11 cellular contexts compared by ENCODE assay signal in the genomic region with DNA sequence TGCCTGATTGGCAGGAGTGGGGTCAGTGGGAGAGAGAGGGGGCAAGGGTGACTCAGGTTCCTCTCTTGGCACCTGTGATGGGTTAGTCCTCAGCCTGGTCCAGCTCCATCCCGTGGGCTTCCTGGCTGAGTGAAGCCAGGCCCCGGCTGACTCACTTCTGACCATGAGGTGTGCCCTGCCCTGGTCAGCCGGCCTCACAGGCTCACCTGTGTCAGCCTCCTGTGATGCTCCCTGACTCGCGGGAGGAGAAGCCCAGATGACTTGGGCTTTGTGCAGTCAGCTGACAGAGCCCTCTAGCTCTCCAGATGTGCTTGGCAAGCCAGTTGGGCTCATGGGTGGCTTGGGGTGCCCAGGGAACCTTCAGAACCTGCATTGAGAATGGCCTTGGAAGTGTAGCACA. TPM values are rescaled to one million over a fixed set of nuclear protein-coding genes. Genes with fewer than 3 reads are reported as not detected.
DNase-seq lines count a peak whose midpoint lies in the region; ATAC-seq and TF ChIP-seq lines count a peak whose summit lies in the region.
"Had no signal": no experiment of that assay in that cellular context is flagged by ENCODE, and none has a peak within 500 bp of the region (broad histone marks: within the 10 kb centered on the region; RNA-seq: fewer than 3 reads in every experiment).

No MANE protein-coding gene starts in this region.

- TF ChIP-seq POLR2A in uterus (IDR thresholded peaks at IDR 0.05): no peak

- no peaks in the 10 kb centered on the region for H3K36me3 ChIP-seq in CD4-positive, CD25-positive, alpha-beta regulatory T cell (ENCODE audit: control insufficient read depth, insufficient read depth, low read length)
- H3K36me3 ChIP-seq in uterus: no peaks in the 10 kb centered on the region

- H3K9me3 ChIP-seq in CD4-positive, CD25-positive, alpha-beta regulatory T cell (ENCODE audit: control insufficient read depth in 2 of 2, low read length in 2 of 2): no peaks in the 10 kb centered on the region
- H3K9me3 ChIP-seq in uterus: no peaks in the 10 kb centered on the region

- H3K4me1 Mint-ChIP-seq in CD4-positive, CD25-positive, alpha-beta regulatory T cell: peaks cover 7 to 24% (median 18%) of the 10 kb centered on the region in 4 donors
- H3K4me1 Mint-ChIP-seq in IgD-negative memory B cell: peaks cover 7 to 14% (median 8%) of the 10 kb centered on the region in 3 donors

- H3K4me3 Mint-ChIP-seq in CD4-positive, CD25-positive, alpha-beta regulatory T cell: no peak overlapping the region
- no peak overlapping the region for H3K4me3 Mint-ChIP-seq in IgD-negative memory B cell

- no peaks in the 10 kb centered on the region for H3K27me3 ChIP-seq in CD4-positive, CD25-positive, alpha-beta regulatory T cell (ENCODE audit: control insufficient read depth, insufficient read depth, low read length)
- no peaks in the 10 kb centered on the region for H3K27me3 ChIP-seq in uterus

- no peak for TF ChIP-seq CTCF in fibroblast of mammary gland (conservative IDR thresholded peaks at IDR 0.05; ENCODE audit: control insufficient read depth, insufficient read depth, low read depth, low read length)
- TF ChIP-seq CTCF in uterus (IDR thresholded peaks at IDR 0.05): no peak

- ATAC-seq in CD4-positive, CD25-positive, alpha-beta regulatory T cell (ENCODE audit: low read depth in 2 of 2): peak in 1 of 2 donors; percentile 16
- ATAC-seq in GM19372 (IDR thresholded peaks at IDR 0.05; ENCODE audit: low read depth, unreplicated experiment): peak; percentile 13
- no peak for ATAC-seq in HG03521 (IDR thresholded peaks at IDR 0.05; ENCODE audit: unreplicated experiment)
- ATAC-seq: left lobe of liver had no signal

- peaks cover 0 to 3% (median 0%) of the 10 kb centered on the region in 7 donors for H3K9me3 Mint-ChIP-seq in CD4-positive, CD25-positive, alpha-beta regulatory T cell
- H3K9me3 Mint-ChIP-seq in IgD-negative memory B cell: no peaks in the 10 kb centered on the region

- no peaks in the 10 kb centered on the region for H3K36me3 Mint-ChIP-seq in CD4-positive, CD25-positive, alpha-beta regulatory T cell
- peaks cover under 1% of the 10 kb centered on the region for H3K36me3 Mint-ChIP-seq in IgD-negative memory B cell

- H3K27ac Mint-ChIP-seq in CD4-positive, CD25-positive, alpha-beta regulatory T cell: peak overlapping the region; percentile 14 to 76 (median 41)
- H3K27ac Mint-ChIP-seq in IgD-negative memory B cell: peak overlapping the region in 2 of 3 donors; percentile 37 to 86

- peaks cover 5% of the 10 kb centered on the region for H3K27me3 Mint-ChIP-seq in CD4-positive, CD25-positive, alpha-beta regulatory T cell
- no peaks in the 10 kb centered on the region for H3K27me3 Mint-ChIP-seq in IgD-negative memory B cell

- intact Hi-C loops in uterus (cut with DNase I; ENCODE audit: low total_unique reads): no loop called here

- DNase-seq in CD4-positive, CD25-positive, alpha-beta regulatory T cell: no peak
- DNase-seq in fibroblast of mammary gland (ENCODE audit: low read depth) (peak; percentile 30), AG08395 (ENCODE audit: low spot score) (no peak), uterus (no peak), dermis blood vessel endothelial cell (no peak)
- DNase-seq: NCI-H2227 treated with DMSO at 0.1 percent for 48 hours, retina had no signal

- H3K4me3 ChIP-seq in CD4-positive, CD25-positive, alpha-beta regulatory T cell (ENCODE audit: low read depth, low read length): no peak overlapping the region
- H3K4me3 ChIP-seq in fibroblast of mammary gland (ENCODE audit: control insufficient read depth, low read depth, low read length) (no peak overlapping the region), uterus (no peak overlapping the region)

- H3K4me1 ChIP-seq in CD4-positive, CD25-positive, alpha-beta regulatory T cell (ENCODE audit: control insufficient read depth, insufficient read depth, low read length, poor library complexity, severe bottlenecking): peaks cover 10% of the 10 kb centered on the region
- no peaks in the 10 kb centered on the region for H3K4me1 ChIP-seq in uterus

- H3K27ac ChIP-seq in CD4-positive, CD25-positive, alpha-beta regulatory T cell (ENCODE audit: insufficient read depth, low read length, poor library complexity, severe bottlenecking): no peak overlapping the region
- H3K27ac ChIP-seq in uterus: no peak overlapping the region

RNA-seq across cellular contexts. Expression of a gene that starts 16.0 kb away (rescaled TPM):
- total RNA-seq in CD4-positive, CD25-positive, alpha-beta regulatory T cell: 60.2 TPM
- polyA plus RNA-seq in CD4-positive, CD25-positive, alpha-beta regulatory T cell: 10 to 100 TPM; 15.5 to 18.6 (median 17.2) TPM
- 20.8 TPM for polyA plus RNA-seq in IgD-negative memory B cell
- total RNA-seq in uterus (10 to 100 TPM in 3 of 4 donors, under 1 TPM in 1; 0.26 to 22.6 (median 12.7) TPM), dermis blood vessel endothelial cell (14.5 and 23.8 TPM in 2 replicates)
